23 cellular contexts compared by ENCODE assay signal in the genomic region with DNA sequence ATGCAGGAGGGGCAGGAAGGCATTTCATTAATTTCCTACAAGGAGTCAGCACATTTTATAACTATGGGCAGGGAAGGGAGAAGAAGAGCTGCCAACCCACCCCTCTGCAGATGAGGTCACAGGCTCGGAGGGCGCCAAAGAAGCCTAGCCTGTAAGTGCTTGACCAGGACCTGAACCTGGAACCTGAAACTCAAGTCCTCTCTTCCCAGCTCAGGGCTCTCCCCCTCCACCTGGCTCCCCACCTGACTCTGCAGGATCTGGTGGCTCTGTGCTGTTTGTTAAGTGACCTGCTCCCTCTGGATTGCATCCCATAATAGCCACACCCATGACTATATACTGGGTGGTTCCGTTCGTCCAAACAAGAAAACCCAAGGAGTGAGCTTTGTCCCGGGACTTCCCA. TPM values are rescaled to one million over a fixed set of nuclear protein-coding genes. Genes with fewer than 3 reads are reported as not detected.
DNase-seq lines count a peak whose midpoint lies in the region; ATAC-seq and TF ChIP-seq lines count a peak whose summit lies in the region.
"Had no signal": no experiment of that assay in that cellular context is flagged by ENCODE, and none has a peak within 500 bp of the region (broad histone marks: within the 10 kb centered on the region; RNA-seq: fewer than 3 reads in every experiment).

No MANE protein-coding gene starts in this region.

- H3K27ac ChIP-seq in heart left ventricle (peak overlapping the region in 7 of 12 donors; percentile 13 to 90 (median 78)), right atrium auricular region (peak overlapping the region; percentile 78 to 90), sigmoid colon (peak overlapping the region; percentile 89 to 96 (median 93)), vagina (peak overlapping the region; percentile 93)
- H3K27ac ChIP-seq: BLaER1, SK-N-MC had no signal

- H3K27ac Mint-ChIP-seq in T-cell = no peak overlapping the region
- H3K27ac Mint-ChIP-seq: activated CD4-positive, alpha-beta memory T cell treated with anti-CD3 and anti-CD28 coated beads, Interleukin-2, amount 10 ng/mL, durations not matched to agents 7 days and 5 days; nephron progenitor cell; WTC11 had no signal

- ATAC-seq in heart left ventricle (peak in 1 of 4 donors; percentile 8), GM21447 (IDR thresholded peaks at IDR 0.05; ENCODE audit: unreplicated experiment) (no peak), T-cell (replicated peaks in 1 of 4) (no peak)
- ATAC-seq: A549, WTC11 had no signal

- CTCF ChIA-PET in T-cell (lab: Charles Lee) = no interaction called here

- TF ChIP-seq EP300 in sigmoid colon (IDR thresholded peaks at IDR 0.05) = no peak

- POLR2A ChIA-PET in T-cell (lab: Charles Lee) = no interaction called here

- H3K9me3 Mint-ChIP-seq in T-cell = no peaks in the 10 kb centered on the region
- H3K9me3 Mint-ChIP-seq: activated CD4-positive, alpha-beta memory T cell treated with anti-CD3 and anti-CD28 coated beads, Interleukin-2, amount 10 ng/mL, durations not matched to agents 7 days and 5 days; nephron progenitor cell; WTC11 had no signal

- H3K9me3 ChIP-seq in heart left ventricle (no peaks in the 10 kb centered on the region), right atrium auricular region (no peaks in the 10 kb centered on the region), sigmoid colon (no peaks in the 10 kb centered on the region), vagina (no peaks in the 10 kb centered on the region)
- H3K9me3 ChIP-seq: A549, BLaER1 had no signal

- TF ChIP-seq POLR2A in heart left ventricle (IDR thresholded peaks at IDR 0.05) (no peak), sigmoid colon (IDR thresholded peaks at IDR 0.05) (no peak), vagina (IDR thresholded peaks at IDR 0.05) (no peak)

- H3K27me3 Mint-ChIP-seq in T-cell = peaks cover 10 to 19% of the 10 kb centered on the region in 2 donors

- peaks cover 4% of the 10 kb centered on the region for H3K36me3 Mint-ChIP-seq in T-cell
- H3K36me3 Mint-ChIP-seq: WTC11 had no signal

- TF ChIP-seq CTCF in heart left ventricle (IDR thresholded peaks at IDR 0.05) (no peak), right atrium auricular region (IDR thresholded peaks at IDR 0.05) (no peak), sigmoid colon (IDR thresholded peaks at IDR 0.05) (no peak), vagina (IDR thresholded peaks at IDR 0.05) (no peak)

- 52 to 70% (median 65%) methylated on average over 5 of the region's 5 CpGs for WGBS in heart left ventricle, 4 donors
- WGBS in sigmoid colon, 2 donors = 8 to 50% methylated on average over 5 of the region's 5 CpGs

- DNase-seq in heart left ventricle (peak in 1 of 5 donors; percentile 37), cardiac septum (ENCODE audit: low spot score) (no peak), right atrium auricular region (ENCODE audit: low spot score) (no peak), sigmoid colon (peak; percentile 72), vagina (ENCODE audit: extremely low spot score in 2 of 2) (no peak), T-cell (no peak)
- no peak for DNase-seq in activated CD4-positive, CD25-positive, alpha-beta regulatory T cell (lab: John Stamatoyannopoulos, UW)
- DNase-seq: activated CD4-positive, alpha-beta memory T cell treated with anti-CD3 and anti-CD28 coated beads, Interleukin-2, amount 10 ng/mL, durations not matched to agents 7 days and 5 days; activated naive CD4-positive, alpha-beta T cell treated with Interleukin-2 at 50 U/mL for 16 hours; activated T-cell treated with anti-CD3 and anti-CD28 coated beads, Interleukin-2, amount 50 U/mL, for 1 hour; effector CD4-positive, alpha-beta T cell; erythroblast; NCI-H146; nephron progenitor cell; stimulated activated CD4-positive, alpha-beta T cell treated with anti-CD3 and anti-CD28 coated beads, Interleukin-4, amount 100 ng/mL, for 24 hours; substantia nigra had no signal

- H3K4me1 ChIP-seq in heart left ventricle (peaks cover 11 to 43% (median 32%) of the 10 kb centered on the region in 12 donors), right atrium auricular region (peaks cover 0 to 42% of the 10 kb centered on the region in 2 donors), sigmoid colon (peaks cover 0 to 43% (median 38%) of the 10 kb centered on the region in 4 donors), vagina (peaks cover 40% of the 10 kb centered on the region)

- intact Hi-C loops in heart left ventricle (cut with DNase I) (loop anchor here in 2 of 10 donors (5.0 kb wide), 1 partner anchor 46 kb away; no protein-coding TSS in a partner anchor), cardiac septum (cut with DNase I) (no loop called here), sigmoid colon (cut with DNase I) (no loop called here), vagina (cut with DNase I) (loop anchor here (5.0 kb wide), 1 partner anchor 96 kb away; no protein-coding TSS in a partner anchor)

- H3K27me3 ChIP-seq in heart left ventricle = no peaks in the 10 kb centered on the region
- no peaks in the 10 kb centered on the region for H3K27me3 ChIP-seq in right atrium auricular region
- H3K27me3 ChIP-seq in sigmoid colon = no peaks in the 10 kb centered on the region
- H3K27me3 ChIP-seq in vagina = no peaks in the 10 kb centered on the region

- H3K4me3 ChIP-seq in heart left ventricle = no peak overlapping the region
- H3K4me3 ChIP-seq in right atrium auricular region = no peak overlapping the region
- no peak overlapping the region for H3K4me3 ChIP-seq in sigmoid colon
- no peak overlapping the region for H3K4me3 ChIP-seq in vagina
- H3K4me3 ChIP-seq: A549, BLaER1, SK-N-MC had no signal

- no peaks in the 10 kb centered on the region for H3K36me3 ChIP-seq in heart left ventricle
- H3K36me3 ChIP-seq in right atrium auricular region = no peaks in the 10 kb centered on the region
- H3K36me3 ChIP-seq in sigmoid colon = no peaks in the 10 kb centered on the region
- H3K36me3 ChIP-seq in vagina = no peaks in the 10 kb centered on the region
- H3K36me3 ChIP-seq: BLaER1 had no signal

- H3K4me1 Mint-ChIP-seq in T-cell = peaks cover 7 to 16% (median 13%) of the 10 kb centered on the region in 3 donors

- H3K4me3 Mint-ChIP-seq in T-cell = no peak overlapping the region
- H3K4me3 Mint-ChIP-seq: activated CD4-positive, alpha-beta memory T cell treated with anti-CD3 and anti-CD28 coated beads, Interleukin-2, amount 10 ng/mL, durations not matched to agents 7 days and 5 days; nephron progenitor cell; WTC11 had no signal

RNA-seq across cellular contexts. Expression of gene SCGB1A1, which starts 27.3 kb away (rescaled TPM):
- total RNA-seq in heart left ventricle = not detected
- polyA plus RNA-seq in heart left ventricle = not detected
- not detected for total RNA-seq in cardiac septum
- not detected for total RNA-seq in right atrium auricular region
- not detected for total RNA-seq in sigmoid colon
- polyA plus RNA-seq in sigmoid colon = 10 to 100 TPM in 1 of 3 donors, not detected in 2; 11.4 TPM
- not detected for total RNA-seq in vagina
- 1 to 10 TPM in 2 of 5 donors, not detected in 3; 1.8 to 3.2 TPM for total RNA-seq in T-cell
- total RNA-seq: activated CD4-positive, alpha-beta memory T cell treated with anti-CD3 and anti-CD28 coated beads, Interleukin-2, amount 10 ng/mL, durations not matched to agents 7 days and 5 days; posterior vena cava; T-helper 2 cell treated with Interferon-gamma antibody and Interleukin-4, amounts not matched to agents 100 ng/mL and 5 ng/mL, for 36 hours had no signal
